In genomic region chr1:70992521-70992920, GRCh38 we compare ENCODE assay signal across 1 cellular context.
TF ChIP-seq lines count a peak whose summit lies in the region.

No MANE protein-coding gene starts in this region.

TF ChIP-seq in K562, 482 proteins besides CTCF, POLR2A, EP300 and RAD21:
- TF ChIP-seq IRF9 (tag; IDR thresholded peaks at IDR 0.05), result no peak
- TF ChIP-seq ARID4B (CRISPR knock-in tag; IDR thresholded peaks at IDR 0.05), result no peak
- no peak for TF ChIP-seq RBM39 (optimal IDR thresholded peaks at IDR 0.05; ENCODE audit: low read depth, low read length)
- no peak for TF ChIP-seq MYC (IDR thresholded peaks at IDR 0.05; ENCODE audit: low read depth, low read length)
- TF ChIP-seq MYC (CRISPR knock-in tag; IDR thresholded peaks at IDR 0.05; ENCODE audit: borderline replicate concordance, low read depth), result no peak
- 0 out of 2 replicates have a peak, but pooled peaks have one; percentile 26 for TF ChIP-seq CEBPB (tag; IDR thresholded peaks at IDR 0.05)
- TF ChIP-seq PCBP1 (IDR thresholded peaks at IDR 0.05; ENCODE audit: low read depth, low read length, poor library complexity, severe bottlenecking), result no peak
- peak; percentile 45; the same call in 1 of the 2 replicates for TF ChIP-seq CEBPG (CRISPR knock-in tag; IDR thresholded peaks at IDR 0.05)
- TF ChIP-seq CEBPG (tag; conservative IDR thresholded peaks at IDR 0.05 in 1 of 2, IDR thresholded peaks at IDR 0.05 in 1 of 2), result peak; percentile 50 to 60; a peak in 3 of 4 replicates
- no peak for TF ChIP-seq ZNF384 (IDR thresholded peaks at IDR 0.05; ENCODE audit: low read depth, low read length)
TF ChIP-seq in K562: peak in this region for 2.
